8 cellular contexts compared by ENCODE assay signal in genomic region chr5:65426656-65427055, GRCh38.
"Had no signal": no experiment of that assay in that cellular context is flagged by ENCODE, and none has a peak within 500 bp of the region (broad histone marks: within the 10 kb centered on the region; RNA-seq: fewer than 3 reads in every experiment).

No MANE protein-coding gene starts in this region.

- H3K4me3 Mint-ChIP-seq: IgD-negative memory B cell had no signal

- ATAC-seq: HepG2, K562 had no signal

- H3K27ac Mint-ChIP-seq: IgD-negative memory B cell had no signal

- H3K27ac ChIP-seq: HL-60, KMS-11 had no signal

- H3K4me3 ChIP-seq: K562 had no signal

- H3K4me1 Mint-ChIP-seq: IgD-negative memory B cell had no signal

- DNase-seq: KBM-7, KG1 had no signal

- H3K9ac ChIP-seq: KMS-11 had no signal

- H3K4me2 ChIP-seq: KMS-11 had no signal

- FAIRE-seq: HepG2, HTR-8/SVneo, K562 had no signal

- H3K27me3 Mint-ChIP-seq: IgD-negative memory B cell had no signal
